Comparison of ENCODE assay signal across 1 cellular context in genomic region chr10:132860527-132860926, GRCh38.
TF ChIP-seq lines count a peak whose summit lies in the region.

No MANE protein-coding gene starts in this region.

TF ChIP-seq in H1, 55 proteins besides CTCF, POLR2A, EP300 and RAD21:
- no peak for TF ChIP-seq KDM1A (IDR thresholded peaks at IDR 0.05; ENCODE audit: borderline replicate concordance, low read length)
- TF ChIP-seq E2F6 (IDR thresholded peaks at IDR 0.05), result no peak
- no peak for TF ChIP-seq HDAC2 (IDR thresholded peaks at IDR 0.05; ENCODE audit: borderline replicate concordance in 1 of 2, low read depth in 2 of 2, low read length in 2 of 2)
- TF ChIP-seq TAF7 (optimal IDR thresholded peaks at IDR 0.05; ENCODE audit: borderline replicate concordance, low read depth, low read length), result no peak
- no peak for TF ChIP-seq POU5F1 (IDR thresholded peaks at IDR 0.05; ENCODE audit: low read depth, low read length)
- no peak for TF ChIP-seq KDM5A (IDR thresholded peaks at IDR 0.05; ENCODE audit: low read length)
- TF ChIP-seq SP2 (IDR thresholded peaks at IDR 0.05; ENCODE audit: low read length), result no peak
- no peak for TF ChIP-seq MAX (IDR thresholded peaks at IDR 0.05)
- TF ChIP-seq MAFK (IDR thresholded peaks at IDR 0.05; ENCODE audit: low read depth, low read length), result no peak
- TF ChIP-seq USF2 (IDR thresholded peaks at IDR 0.05; ENCODE audit: low read length), result no peak
- TF ChIP-seq CHD2 (IDR thresholded peaks at IDR 0.05; ENCODE audit: low read length), result no peak
- no peak for TF ChIP-seq BACH1 (IDR thresholded peaks at IDR 0.05; ENCODE audit: low read length)
- TF ChIP-seq TCF12 (IDR thresholded peaks at IDR 0.05; ENCODE audit: low read depth, low read length), result no peak
- TF ChIP-seq RBBP5 (IDR thresholded peaks at IDR 0.05; ENCODE audit: borderline replicate concordance, low read depth, low read length), result no peak
- no peak for TF ChIP-seq CTBP2 (IDR thresholded peaks at IDR 0.05; ENCODE audit: borderline replicate concordance, insufficient read depth, insufficient read length, low read length)
- TF ChIP-seq SIN3A (conservative IDR thresholded peaks at IDR 0.05 in 1 of 2, IDR thresholded peaks at IDR 0.05 in 1 of 2; ENCODE audit: low read depth in 1 of 2, low read length in 2 of 2), result no peak
